Comparison of ENCODE assay signal across 17 cellular contexts in genomic region chr4:43316813-43317212, GRCh38.
"Had no signal": no experiment of that assay in that cellular context is flagged by ENCODE, and none has a peak within 500 bp of the region (broad histone marks: within the 10 kb centered on the region; RNA-seq: fewer than 3 reads in every experiment).

No MANE protein-coding gene starts in this region.

- H3K36me3 ChIP-seq: ascending aorta, colonic mucosa, esophagus muscularis mucosa, gastrocnemius medialis, heart right ventricle, tibial artery, uterus had no signal

- DNase-seq: activated CD4-positive, CD25-positive, alpha-beta regulatory T cell treated with anti-CD3 and anti-CD28 coated beads, Interleukin-2, amount 50 U/mL, for 72 hours; activated naive CD4-positive, alpha-beta T cell treated with Interleukin-2 at 50 U/mL for 16 hours; activated naive CD8-positive, alpha-beta T cell treated with anti-CD3 and anti-CD28 coated beads, Interleukin-2, amount 50 U/mL, for 24 hours; central memory CD4-positive, alpha-beta T cell; colonic mucosa; gastrocnemius medialis; heart right ventricle; psoas muscle; stimulated activated CD4-positive, alpha-beta T cell treated with anti-CD3 and anti-CD28 coated beads, Interleukin-12 subunit alpha, Interleukin-12 subunit beta, amount 100 ng/mL, for 4 hours; T-helper 1 cell; T1000; tibial artery; uterus had no signal

- H3K27ac ChIP-seq: ascending aorta, colonic mucosa, esophagus muscularis mucosa, gastrocnemius medialis, heart right ventricle, psoas muscle, tibial artery, uterus had no signal

- ATAC-seq: activated naive CD8-positive, alpha-beta T cell treated with anti-CD3 and anti-CD28 coated beads, Interleukin-2, amount 50 U/mL, for 24 hours; gastrocnemius medialis; heart right ventricle; psoas muscle; stimulated activated effector memory CD8-positive, alpha-beta T cell treated with anti-CD3 and anti-CD28 coated beads, Interleukin-12 subunit alpha, Interleukin-12 subunit beta, amount 100 ng/mL, for 72 hours had no signal

- H3K4me1 ChIP-seq: ascending aorta, colonic mucosa, esophagus muscularis mucosa, gastrocnemius medialis, heart right ventricle, psoas muscle, tibial artery, uterus had no signal

- H3K27me3 ChIP-seq: ascending aorta, colonic mucosa, esophagus muscularis mucosa, gastrocnemius medialis, heart right ventricle, tibial artery, uterus had no signal

- H3K4me3 ChIP-seq: ascending aorta, colonic mucosa, esophagus muscularis mucosa, gastrocnemius medialis, heart right ventricle, lung, psoas muscle, tibial artery, uterus had no signal

- H3K9me3 ChIP-seq: ascending aorta, colonic mucosa, esophagus muscularis mucosa, gastrocnemius medialis, psoas muscle, tibial artery, uterus had no signal
